9 cellular contexts compared by ENCODE assay signal in genomic region chr7:151167197-151167911, GRCh38.
DNase-seq lines count a peak whose midpoint lies in the region; ATAC-seq and TF ChIP-seq lines count a peak whose summit lies in the region.
"Had no signal": no experiment of that assay in that cellular context is flagged by ENCODE, and none has a peak within 500 bp of the region (broad histone marks: within the 10 kb centered on the region; RNA-seq: fewer than 3 reads in every experiment).

GBX1 (minus strand) TSS chr7:151167694; CDS start chr7:151167548, 146 bp downstream.

- peaks cover 5% of the 10 kb centered on the region for H3K4me1 Mint-ChIP-seq in activated naive CD8-positive, alpha-beta T cell treated with anti-CD3 and anti-CD28 coated beads, Interleukin-2, amount 50 U/mL, for 24 hours

- H3K27me3 ChIP-seq in ACC112 (ENCODE audit: insufficient read depth, low read length): peaks cover 74% of the 10 kb centered on the region
- peaks cover 96% of the 10 kb centered on the region for H3K27me3 ChIP-seq in HUES48 (ENCODE audit: control insufficient read depth, insufficient read depth, low read length)

- H3K4me3 Mint-ChIP-seq in activated naive CD8-positive, alpha-beta T cell treated with anti-CD3 and anti-CD28 coated beads, Interleukin-2, amount 50 U/mL, for 24 hours: peak within 1 kb of the TSS; percentile 68

- H3K9me3 Mint-ChIP-seq in activated naive CD8-positive, alpha-beta T cell treated with anti-CD3 and anti-CD28 coated beads, Interleukin-2, amount 50 U/mL, for 24 hours: no peaks in the 10 kb centered on the region

- H3K27me3 Mint-ChIP-seq in activated naive CD8-positive, alpha-beta T cell treated with anti-CD3 and anti-CD28 coated beads, Interleukin-2, amount 50 U/mL, for 24 hours: peaks cover 46% of the 10 kb centered on the region

- peak; percentile 25 for ATAC-seq in activated naive CD8-positive, alpha-beta T cell treated with anti-CD3 and anti-CD28 coated beads, Interleukin-2, amount 50 U/mL, for 24 hours
- ATAC-seq in stimulated activated naive CD8-positive, alpha-beta T cell treated with anti-CD3 and anti-CD28 coated beads, Interleukin-15, Interleukin-2, amounts not matched to agents 100 U/mL and 50 U/mL, for 24 hours: no peak
- ATAC-seq in GM19023 (IDR thresholded peaks at IDR 0.05; ENCODE audit: unreplicated experiment): no peak

- peak within 1 kb of the TSS; percentile 43 for H2AFZ ChIP-seq in ACC112 (ENCODE audit: low read length, unreplicated experiment)

- no peaks in the 10 kb centered on the region for H3K79me2 ChIP-seq in ACC112 (ENCODE audit: control insufficient read depth, insufficient read depth, low read length, unreplicated experiment)

- H3K4me1 ChIP-seq in ACC112 (ENCODE audit: control insufficient read depth, insufficient read depth, low read length, unreplicated experiment) (no peaks in the 10 kb centered on the region), HUES48 (ENCODE audit: control insufficient read depth, insufficient read depth, low read length) (0 out of 2 replicates have a peak, but pooled peaks cover 4% of the 10 kb centered on the region)

- TF ChIP-seq POLR2A in erythroblast (IDR thresholded peaks at IDR 0.05; ENCODE audit: low read length): no peak

- H3K4me3 ChIP-seq in ACC112 (ENCODE audit: low read depth, low read length) (peak within 1 kb of the TSS; percentile 57), HUES48 (ENCODE audit: low read depth, low read length) (peak within 1 kb of the TSS; percentile 67)

- H3K36me3 Mint-ChIP-seq in activated naive CD8-positive, alpha-beta T cell treated with anti-CD3 and anti-CD28 coated beads, Interleukin-2, amount 50 U/mL, for 24 hours (ENCODE audit: low read depth): no peaks in the 10 kb centered on the region

- H3K36me3 ChIP-seq in ACC112 (ENCODE audit: insufficient read depth, low read length): no peaks in the 10 kb centered on the region
- no peaks in the 10 kb centered on the region for H3K36me3 ChIP-seq in HUES48 (ENCODE audit: control insufficient read depth, insufficient read depth, low read length)
- H3K36me3 ChIP-seq: adrenal gland had no signal

- no peaks in the 10 kb centered on the region for H3K9me3 ChIP-seq in HUES48 (ENCODE audit: control insufficient read depth, insufficient read depth, low read length)
- H3K9me3 ChIP-seq: adrenal gland had no signal

- no peak within 1 kb of the TSS for H3K27ac Mint-ChIP-seq in activated naive CD8-positive, alpha-beta T cell treated with anti-CD3 and anti-CD28 coated beads, Interleukin-2, amount 50 U/mL, for 24 hours

- DNase-seq in activated naive CD8-positive, alpha-beta T cell treated with anti-CD3 and anti-CD28 coated beads, Interleukin-2, amount 50 U/mL, for 24 hours: peak; percentile 25
- DNase-seq in iPS-NIHi7 (ENCODE audit: extremely low spot score) (peak; percentile 59), SIG-M5 treated with dmso at 0.1 percent for 504 hours (lab: John Stamatoyannopoulos, UW; ENCODE audit: unreplicated experiment) (no peak), erythroblast (lab: John Stamatoyannopoulos, UW) (no peak)
- DNase-seq in stimulated activated naive CD8-positive, alpha-beta T cell treated with anti-CD3 and anti-CD28 coated beads, Interleukin-15, Interleukin-2, amounts not matched to agents 100 U/mL and 50 U/mL, for 24 hours: peak; percentile 21

- H3K9ac ChIP-seq in HUES48 (ENCODE audit: low read depth, low read length): no peak within 1 kb of the TSS

- H3K27ac ChIP-seq in ACC112 (ENCODE audit: low read depth, low read length): no peak within 1 kb of the TSS
- H3K27ac ChIP-seq in HUES48 (ENCODE audit: low read depth, low read length): no peak within 1 kb of the TSS
- H3K27ac ChIP-seq: adrenal gland had no signal

Comparison
In these comparisons a context has a peak if more than half of its experiments do, and no peak if none do; other contexts are left out.
1. DNase-seq: peak in activated naive CD8-positive, alpha-beta T cell treated with anti-CD3 and anti-CD28 coated beads, Interleukin-2, amount 50 U/mL, for 24 hours (single experiment), iPS-NIHi7 (single experiment) and stimulated activated naive CD8-positive, alpha-beta T cell treated with anti-CD3 and anti-CD28 coated beads, Interleukin-15, Interleukin-2, amounts not matched to agents 100 U/mL and 50 U/mL, for 24 hours (single experiment); none in SIG-M5 treated with dmso at 0.1 percent for 504 hours (single experiment) and erythroblast (0 of 2).